In the genomic region with DNA sequence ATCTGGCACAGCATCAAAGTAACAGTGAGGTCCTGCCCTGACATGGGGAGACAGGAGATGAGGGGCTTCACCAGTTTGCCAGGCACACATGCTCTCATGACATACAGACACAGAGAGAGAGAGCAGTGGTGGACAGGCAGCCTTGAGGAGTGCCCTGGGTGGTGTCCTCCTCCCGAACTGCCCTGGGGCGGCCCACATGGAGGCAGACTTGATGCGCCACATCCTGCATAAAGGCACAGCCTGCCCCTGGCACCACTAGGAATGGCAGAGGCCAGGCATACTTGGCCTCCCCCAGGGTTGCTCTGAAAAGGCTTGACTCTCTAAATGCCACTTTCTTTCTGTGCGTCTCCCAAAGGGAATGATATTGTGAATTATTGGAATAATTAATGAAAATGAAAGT, we compare ENCODE assay signal across 2 cellular contexts.
TF ChIP-seq lines count a peak whose summit lies in the region.

No MANE protein-coding gene starts in this region.

TF ChIP-seq in HepG2, 621 proteins besides CTCF, POLR2A, EP300 and RAD21:
- TF ChIP-seq, protein P1, sequence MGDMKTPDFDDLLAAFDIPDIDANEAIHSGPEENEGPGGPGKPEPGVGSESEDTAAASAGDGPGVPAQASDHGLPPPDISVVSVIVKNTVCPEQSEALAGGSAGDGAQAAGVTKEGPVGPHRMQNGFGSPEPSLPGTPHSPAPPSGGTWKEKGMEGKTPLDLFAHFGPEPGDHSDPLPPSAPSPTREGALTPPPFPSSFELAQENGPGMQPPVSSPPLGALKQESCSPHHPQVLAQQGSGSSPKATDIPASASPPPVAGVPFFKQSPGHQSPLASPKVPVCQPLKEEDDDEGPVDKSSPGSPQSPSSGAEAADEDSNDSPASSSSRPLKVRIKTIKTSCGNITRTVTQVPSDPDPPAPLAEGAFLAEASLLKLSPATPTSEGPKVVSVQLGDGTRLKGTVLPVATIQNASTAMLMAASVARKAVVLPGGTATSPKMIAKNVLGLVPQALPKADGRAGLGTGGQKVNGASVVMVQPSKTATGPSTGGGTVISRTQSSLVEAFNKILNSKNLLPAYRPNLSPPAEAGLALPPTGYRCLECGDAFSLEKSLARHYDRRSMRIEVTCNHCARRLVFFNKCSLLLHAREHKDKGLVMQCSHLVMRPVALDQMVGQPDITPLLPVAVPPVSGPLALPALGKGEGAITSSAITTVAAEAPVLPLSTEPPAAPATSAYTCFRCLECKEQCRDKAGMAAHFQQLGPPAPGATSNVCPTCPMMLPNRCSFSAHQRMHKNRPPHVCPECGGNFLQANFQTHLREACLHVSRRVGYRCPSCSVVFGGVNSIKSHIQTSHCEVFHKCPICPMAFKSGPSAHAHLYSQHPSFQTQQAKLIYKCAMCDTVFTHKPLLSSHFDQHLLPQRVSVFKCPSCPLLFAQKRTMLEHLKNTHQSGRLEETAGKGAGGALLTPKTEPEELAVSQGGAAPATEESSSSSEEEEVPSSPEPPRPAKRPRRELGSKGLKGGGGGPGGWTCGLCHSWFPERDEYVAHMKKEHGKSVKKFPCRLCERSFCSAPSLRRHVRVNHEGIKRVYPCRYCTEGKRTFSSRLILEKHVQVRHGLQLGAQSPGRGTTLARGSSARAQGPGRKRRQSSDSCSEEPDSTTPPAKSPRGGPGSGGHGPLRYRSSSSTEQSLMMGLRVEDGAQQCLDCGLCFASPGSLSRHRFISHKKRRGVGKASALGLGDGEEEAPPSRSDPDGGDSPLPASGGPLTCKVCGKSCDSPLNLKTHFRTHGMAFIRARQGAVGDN (CRISPR knock-in tag; IDR thresholded peaks at IDR 0.05): 0 out of 2 replicates have a peak, but pooled peaks have one; percentile 10
- TF ChIP-seq, protein P2, sequence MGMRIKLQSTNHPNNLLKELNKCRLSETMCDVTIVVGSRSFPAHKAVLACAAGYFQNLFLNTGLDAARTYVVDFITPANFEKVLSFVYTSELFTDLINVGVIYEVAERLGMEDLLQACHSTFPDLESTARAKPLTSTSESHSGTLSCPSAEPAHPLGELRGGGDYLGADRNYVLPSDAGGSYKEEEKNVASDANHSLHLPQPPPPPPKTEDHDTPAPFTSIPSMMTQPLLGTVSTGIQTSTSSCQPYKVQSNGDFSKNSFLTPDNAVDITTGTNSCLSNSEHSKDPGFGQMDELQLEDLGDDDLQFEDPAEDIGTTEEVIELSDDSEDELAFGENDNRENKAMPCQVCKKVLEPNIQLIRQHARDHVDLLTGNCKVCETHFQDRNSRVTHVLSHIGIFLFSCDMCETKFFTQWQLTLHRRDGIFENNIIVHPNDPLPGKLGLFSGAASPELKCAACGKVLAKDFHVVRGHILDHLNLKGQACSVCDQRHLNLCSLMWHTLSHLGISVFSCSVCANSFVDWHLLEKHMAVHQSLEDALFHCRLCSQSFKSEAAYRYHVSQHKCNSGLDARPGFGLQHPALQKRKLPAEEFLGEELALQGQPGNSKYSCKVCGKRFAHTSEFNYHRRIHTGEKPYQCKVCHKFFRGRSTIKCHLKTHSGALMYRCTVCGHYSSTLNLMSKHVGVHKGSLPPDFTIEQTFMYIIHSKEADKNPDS (CRISPR knock-in tag; IDR thresholded peaks at IDR 0.05): no peak

TF ChIP-seq in SK-N-SH treated with all-trans-retinoic acid at 6 μM for 48 hours, 23 proteins besides CTCF, POLR2A, EP300 and RAD21 (continued from another document):
- no peak for TF ChIP-seq TCF4 (CRISPR knock-in tag; IDR thresholded peaks at IDR 0.05; ENCODE audit: borderline replicate concordance)
- TF ChIP-seq, protein P3, sequence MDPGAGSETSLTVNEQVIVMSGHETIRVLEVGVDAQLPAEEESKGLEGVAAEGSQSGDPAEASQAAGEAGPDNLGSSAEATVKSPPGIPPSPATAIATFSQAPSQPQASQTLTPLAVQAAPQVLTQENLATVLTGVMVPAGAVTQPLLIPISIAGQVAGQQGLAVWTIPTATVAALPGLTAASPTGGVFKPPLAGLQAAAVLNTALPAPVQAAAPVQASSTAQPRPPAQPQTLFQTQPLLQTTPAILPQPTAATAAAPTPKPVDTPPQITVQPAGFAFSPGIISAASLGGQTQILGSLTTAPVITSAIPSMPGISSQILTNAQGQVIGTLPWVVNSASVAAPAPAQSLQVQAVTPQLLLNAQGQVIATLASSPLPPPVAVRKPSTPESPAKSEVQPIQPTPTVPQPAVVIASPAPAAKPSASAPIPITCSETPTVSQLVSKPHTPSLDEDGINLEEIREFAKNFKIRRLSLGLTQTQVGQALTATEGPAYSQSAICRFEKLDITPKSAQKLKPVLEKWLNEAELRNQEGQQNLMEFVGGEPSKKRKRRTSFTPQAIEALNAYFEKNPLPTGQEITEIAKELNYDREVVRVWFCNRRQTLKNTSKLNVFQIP (CRISPR knock-in tag; IDR thresholded peaks at IDR 0.05; ENCODE audit: borderline replicate concordance, low read depth): no peak
- no peak for TF ChIP-seq TOX (CRISPR knock-in tag; IDR thresholded peaks at IDR 0.05; ENCODE audit: borderline replicate concordance)
- no peak for TF ChIP-seq RARB (CRISPR knock-in tag; IDR thresholded peaks at IDR 0.05)
- no peak for TF ChIP-seq ZFP30 (CRISPR knock-in tag; IDR thresholded peaks at IDR 0.05)
- TF ChIP-seq ZC3H10 (CRISPR knock-in tag; IDR thresholded peaks at IDR 0.05): no peak
- TF ChIP-seq ZFP3 (CRISPR knock-in tag; IDR thresholded peaks at IDR 0.05): no peak
- TF ChIP-seq ZNF565 (CRISPR knock-in tag; conservative IDR thresholded peaks at IDR 0.05; ENCODE audit: low read depth): no peak
- TF ChIP-seq PPARA (CRISPR knock-in tag; IDR thresholded peaks at IDR 0.05; ENCODE audit: borderline replicate concordance): no peak
